Comparison of ENCODE assay signal across 1 cellular context in genomic region chr7:5626456-5626855, GRCh38.
TF ChIP-seq lines count a peak whose summit lies in the region.

No MANE protein-coding gene starts in this region.

TF ChIP-seq in IMR-90, 13 proteins besides CTCF, POLR2A, EP300 and RAD21:
- TF ChIP-seq NFE2L2 (IDR thresholded peaks at IDR 0.05; ENCODE audit: low read depth, low read length) (no peak), BHLHE40 (IDR thresholded peaks at IDR 0.05; ENCODE audit: low read depth, low read length) (no peak), RCOR1 (IDR thresholded peaks at IDR 0.05; ENCODE audit: insufficient replicate concordance, low read length) (no peak), USF2 (IDR thresholded peaks at IDR 0.05; ENCODE audit: low read depth, low read length) (no peak), MAZ (IDR thresholded peaks at IDR 0.05; ENCODE audit: borderline replicate concordance, low read depth, low read length) (no peak), FOS (IDR thresholded peaks at IDR 0.05; ENCODE audit: low read depth, low read length) (no peak), MXI1 (IDR thresholded peaks at IDR 0.05; ENCODE audit: borderline replicate concordance, low read depth, low read length) (no peak), CEBPB (IDR thresholded peaks at IDR 0.05; ENCODE audit: low read depth, low read length) (no peak), RFX5 (IDR thresholded peaks at IDR 0.05; ENCODE audit: low read depth, low read length) (no peak), SMC3 (IDR thresholded peaks at IDR 0.05; ENCODE audit: low read depth, low read length) (no peak), MAFK (IDR thresholded peaks at IDR 0.05; ENCODE audit: low read depth, low read length) (no peak), CHD1 (IDR thresholded peaks at IDR 0.05; ENCODE audit: low read depth, low read length) (no peak; the same call in 1 of the 2 replicates)
- TF ChIP-seq, protein P1, sequence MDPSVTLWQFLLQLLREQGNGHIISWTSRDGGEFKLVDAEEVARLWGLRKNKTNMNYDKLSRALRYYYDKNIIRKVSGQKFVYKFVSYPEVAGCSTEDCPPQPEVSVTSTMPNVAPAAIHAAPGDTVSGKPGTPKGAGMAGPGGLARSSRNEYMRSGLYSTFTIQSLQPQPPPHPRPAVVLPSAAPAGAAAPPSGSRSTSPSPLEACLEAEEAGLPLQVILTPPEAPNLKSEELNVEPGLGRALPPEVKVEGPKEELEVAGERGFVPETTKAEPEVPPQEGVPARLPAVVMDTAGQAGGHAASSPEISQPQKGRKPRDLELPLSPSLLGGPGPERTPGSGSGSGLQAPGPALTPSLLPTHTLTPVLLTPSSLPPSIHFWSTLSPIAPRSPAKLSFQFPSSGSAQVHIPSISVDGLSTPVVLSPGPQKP (IDR thresholded peaks at IDR 0.05; ENCODE audit: borderline replicate concordance, low read depth, low read length) = no peak
